ENCODE assay signal across 11 cellular contexts in the genomic region with DNA sequence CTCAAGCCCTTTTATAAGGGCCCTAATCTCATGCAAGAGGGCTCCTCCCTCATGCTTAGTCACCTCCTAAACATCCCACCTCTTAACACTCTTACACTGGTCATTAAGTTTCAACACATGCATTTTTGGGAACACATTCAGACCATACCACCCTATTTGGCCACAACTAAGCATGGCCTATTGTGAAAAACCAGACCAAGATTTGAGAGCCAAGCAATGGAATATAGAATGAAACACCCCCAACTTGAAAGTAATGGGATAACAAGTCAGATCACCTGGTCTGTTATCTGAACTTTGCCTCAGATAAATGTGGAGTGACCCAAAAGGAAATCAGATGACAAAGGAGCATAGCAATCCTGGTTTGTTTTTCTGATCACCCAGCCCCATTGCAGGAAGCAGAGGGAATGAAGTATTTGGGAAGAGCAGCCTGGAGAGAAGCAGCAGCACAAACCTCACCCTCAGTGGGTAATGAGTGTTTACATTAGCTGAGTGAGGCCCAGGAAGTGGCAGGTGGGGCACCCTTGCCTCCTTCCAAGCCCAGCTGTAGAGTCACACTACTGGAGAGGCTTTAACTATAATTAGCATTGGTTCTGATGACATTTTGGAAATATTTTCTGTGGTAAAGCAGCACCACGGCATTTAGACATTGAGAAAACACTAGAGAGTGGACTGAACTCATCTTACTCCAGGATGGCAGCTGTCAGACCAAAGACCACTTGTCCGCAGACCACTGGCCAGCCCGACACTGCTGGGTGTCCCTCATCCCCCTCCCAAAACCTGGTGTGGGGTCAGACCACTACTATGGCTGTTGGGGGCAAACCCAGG. TPM values are rescaled to one million over a fixed set of nuclear protein-coding genes. Genes with fewer than 3 reads are reported as not detected.
DNase-seq lines count a peak whose midpoint lies in the region; ATAC-seq, FAIRE-seq and TF ChIP-seq lines count a peak whose summit lies in the region.
"Had no signal": no experiment of that assay in that cellular context is flagged by ENCODE, and none has a peak within 500 bp of the region (broad histone marks: within the 10 kb centered on the region; RNA-seq: fewer than 3 reads in every experiment).

No MANE protein-coding gene starts in this region.

- no peak overlapping the region for H3K4me3 Mint-ChIP-seq in nephron progenitor cell
- H3K4me3 Mint-ChIP-seq in glutamatergic neuron (ENCODE audit: unreplicated experiment), result no peak overlapping the region
- H3K4me3 Mint-ChIP-seq in T-helper 17 cell, result no peak overlapping the region
- H3K4me3 Mint-ChIP-seq: T-helper 2 cell treated with Interferon-gamma antibody and Interleukin-4, amounts not matched to agents 5 μg/mL and 100 μg/mL, for 36 hours had no signal

- peak; percentile 89 for FAIRE-seq in bronchial epithelial cell (lab: Jason Lieb, UNC)

- H3K36me3 Mint-ChIP-seq in nephron progenitor cell (ENCODE audit: low read depth), result peaks cover 31% of the 10 kb centered on the region
- peaks cover 4% of the 10 kb centered on the region for H3K36me3 Mint-ChIP-seq in glutamatergic neuron (ENCODE audit: unreplicated experiment)
- H3K36me3 Mint-ChIP-seq in T-helper 17 cell (ENCODE audit: low read depth), result peaks cover 4% of the 10 kb centered on the region

- TF ChIP-seq CTCF in bronchial epithelial cell (IDR thresholded peaks at IDR 0.05; ENCODE audit: insufficient read depth, low read length, severe bottlenecking) (no peak), nephron progenitor cell (IDR thresholded peaks at IDR 0.05) (no peak), glutamatergic neuron (IDR thresholded peaks at IDR 0.05; ENCODE audit: partially characterized antibody, unreplicated experiment) (no peak)

- H3K4me1 Mint-ChIP-seq in nephron progenitor cell, result peaks cover 52% of the 10 kb centered on the region
- H3K4me1 Mint-ChIP-seq in glutamatergic neuron (ENCODE audit: low read depth, unreplicated experiment), result no peaks in the 10 kb centered on the region
- H3K4me1 Mint-ChIP-seq in T-helper 17 cell, result peaks cover 2% of the 10 kb centered on the region

- ATAC-seq in T-helper 17 cell, result no peak
- no peak for ATAC-seq in HG02571 (IDR thresholded peaks at IDR 0.05; ENCODE audit: unreplicated experiment)

- peak; percentile 82 for DNase-seq in EH (ENCODE audit: low read depth)
- peak; percentile 39 to 86 (median 77) for DNase-seq in NCI-H1417 (lab: John Stamatoyannopoulos, UW)
- peak; percentile 78 for DNase-seq in bronchial epithelial cell (ENCODE audit: low read depth)
- DNase-seq in nephron progenitor cell, result no peak
- no peak for DNase-seq in stimulated activated CD4-positive, alpha-beta T cell treated with anti-CD3 and anti-CD28 coated beads, Interleukin-1b, Interleukin-23, amount 100 ng/mL, for 48 hours
- no peak for DNase-seq in glutamatergic neuron
- DNase-seq in T-helper 17 cell, result no peak
- DNase-seq: NCI-H446, spleen had no signal

- H3K9me3 Mint-ChIP-seq in nephron progenitor cell (peaks cover 59% of the 10 kb centered on the region), glutamatergic neuron (ENCODE audit: unreplicated experiment) (peaks cover 6% of the 10 kb centered on the region)

- no peaks in the 10 kb centered on the region for H3K27me3 ChIP-seq in bronchial epithelial cell (ENCODE audit: control insufficient read depth, insufficient read depth, low read length)

- H3K27ac Mint-ChIP-seq in nephron progenitor cell, result peak overlapping the region; percentile 88
- H3K27ac Mint-ChIP-seq in glutamatergic neuron (ENCODE audit: unreplicated experiment), result no peak overlapping the region
- H3K27ac Mint-ChIP-seq in T-helper 17 cell, result no peak overlapping the region
- H3K27ac Mint-ChIP-seq: T-helper 2 cell treated with Interferon-gamma antibody and Interleukin-4, amounts not matched to agents 5 μg/mL and 100 μg/mL, for 36 hours had no signal

- no peak overlapping the region for H3K4me3 ChIP-seq in bronchial epithelial cell (ENCODE audit: low read depth, low read length)
- H3K4me3 ChIP-seq: spleen had no signal

- H3K36me3 ChIP-seq in bronchial epithelial cell (ENCODE audit: control insufficient read depth, insufficient read depth, low read length), result no peaks in the 10 kb centered on the region
- H3K36me3 ChIP-seq: spleen had no signal

- no peaks in the 10 kb centered on the region for H3K9me3 ChIP-seq in T-helper 17 cell (ENCODE audit: control insufficient read depth, low read length, poor library complexity, severe bottlenecking)

- H3K27me3 Mint-ChIP-seq in nephron progenitor cell (ENCODE audit: low read depth, poor library complexity) (peaks cover 7% of the 10 kb centered on the region), glutamatergic neuron (ENCODE audit: unreplicated experiment) (no peaks in the 10 kb centered on the region), T-helper 17 cell (peaks cover 18% of the 10 kb centered on the region)

RNA-seq across cellular contexts. Expression of a gene that starts 48.8 kb away (rescaled TPM):
- under 0.01 TPM in 1 of 2 replicates, not detected in the other for total RNA-seq in bronchial epithelial cell
- total RNA-seq in glutamatergic neuron (ENCODE audit: unreplicated experiment), result 19.4 TPM
- not detected for total RNA-seq in T-helper 17 cell

Comparison
In these comparisons a context has a peak if more than half of its experiments do, and no peak if none do; other contexts are left out.
1. DNase-seq: peak in EH (single experiment), NCI-H1417 (3 of 3) and bronchial epithelial cell (single experiment); none in nephron progenitor cell (single experiment), stimulated activated CD4-positive, alpha-beta T cell treated with anti-CD3 and anti-CD28 coated beads, Interleukin-1b, Interleukin-23, amount 100 ng/mL, for 48 hours (single experiment), glutamatergic neuron (single experiment) and T-helper 17 cell (0 of 3).
2. RNA of a gene that starts 48.8 kb away (total RNA-seq): 19.4 TPM in glutamatergic neuron (single experiment); under 0.01 TPM in bronchial epithelial cell and not detected in T-helper 17 cell; every median in the first group is over 10 times any median in the second.